In the genomic region with DNA sequence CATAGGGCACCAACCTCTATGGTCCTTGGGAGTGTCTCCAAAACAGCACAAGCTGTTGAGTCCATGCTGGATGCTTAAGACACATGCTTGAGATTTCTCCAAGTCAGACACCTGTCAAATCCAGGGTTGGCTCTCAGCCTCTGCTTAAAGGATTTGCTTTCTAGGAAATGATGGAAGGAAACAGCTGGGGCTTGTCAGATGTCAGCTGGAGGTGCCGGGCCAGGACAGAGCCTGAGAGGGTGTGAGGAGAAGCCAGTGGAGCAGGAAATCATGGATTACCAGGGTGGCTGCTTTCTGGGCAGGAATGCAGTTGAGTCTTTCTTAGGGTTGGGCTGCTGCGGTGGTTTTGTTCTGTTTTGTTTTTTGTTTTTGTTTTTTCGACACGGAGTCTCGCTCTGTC, we compare ENCODE assay signal across 19 cellular contexts.
"Had no signal": no experiment of that assay in that cellular context is flagged by ENCODE, and none has a peak within 500 bp of the region (broad histone marks: within the 10 kb centered on the region; RNA-seq: fewer than 3 reads in every experiment).

No MANE protein-coding gene starts in this region.

- H3K9me3 Mint-ChIP-seq: activated naive CD8-positive, alpha-beta T cell treated with anti-CD3 and anti-CD28 coated beads, Interleukin-2, amount 10 ng/mL, durations not matched to agents 7 days and 5 days; activated T-cell treated with anti-CD3 and anti-CD28 coated beads, Interleukin-2, amount 50 U/mL, for 4 hours; dendritic cell treated with granulocyte-macrophage colony-stimulating factor and Interleukin-4, amounts not matched to agents 40 ng/mL and 50 ng/mL, for 4 days; effector memory CD8-positive, alpha-beta T cell; immature natural killer cell; type B pancreatic cell had no signal

- H3K9me3 ChIP-seq: ovary, suprapubic skin had no signal

- H3K27ac ChIP-seq: ovary, suprapubic skin had no signal

- H3K36me3 ChIP-seq: ovary, suprapubic skin had no signal

- H3K36me3 Mint-ChIP-seq: activated CD8-positive, alpha-beta memory T cell treated with anti-CD3 and anti-CD28 coated beads, Interleukin-2, amount 10 ng/mL, durations not matched to agents 7 days and 5 days; activated naive CD8-positive, alpha-beta T cell treated with anti-CD3 and anti-CD28 coated beads, Interleukin-2, amount 10 ng/mL, durations not matched to agents 7 days and 5 days; type B pancreatic cell had no signal

- H3K4me3 Mint-ChIP-seq: activated CD8-positive, alpha-beta memory T cell treated with anti-CD3 and anti-CD28 coated beads, Interleukin-2, amount 10 ng/mL, durations not matched to agents 7 days and 5 days; activated naive CD8-positive, alpha-beta T cell treated with anti-CD3 and anti-CD28 coated beads, Interleukin-2, amount 10 ng/mL, durations not matched to agents 7 days and 5 days; activated T-cell treated with anti-CD3 and anti-CD28 coated beads, Interleukin-2, amount 50 U/mL, for 4 hours; dendritic cell treated with granulocyte-macrophage colony-stimulating factor and Interleukin-4, amounts not matched to agents 40 ng/mL and 50 ng/mL, for 4 days; effector memory CD8-positive, alpha-beta T cell; immature natural killer cell; neural crest cell; type B pancreatic cell had no signal

- H3K4me3 ChIP-seq: ovary, suprapubic skin had no signal

- DNase-seq: activated CD4-positive, alpha-beta T cell treated with anti-CD3 and anti-CD28 coated beads for 1 hour; activated CD4-positive, alpha-beta T cell treated with anti-CD3 and anti-CD28 coated beads, Interleukin-2, amount 50 U/mL, for 48 hours; activated CD8-positive, alpha-beta memory T cell treated with anti-CD3 and anti-CD28 coated beads, Interleukin-2, amount 10 ng/mL, durations not matched to agents 7 days and 5 days; activated effector memory CD4-positive, alpha-beta T cell treated with anti-CD3 and anti-CD28 coated beads, Interleukin-2, amount 50 U/mL, for 16 hours; activated naive CD8-positive, alpha-beta T cell treated with anti-CD3 and anti-CD28 coated beads, Interleukin-2, amount 10 ng/mL, durations not matched to agents 7 days and 5 days; activated T-cell treated with anti-CD3 and anti-CD28 coated beads, Interleukin-2, amount 50 U/mL, for 4 hours; anterior cingulate cortex; cerebellar nuclear complex; effector memory CD8-positive, alpha-beta T cell; immature natural killer cell; left colon; ovary; stimulated activated CD4-positive, alpha-beta T cell treated with anti-CD3 and anti-CD28 coated beads, Interleukin-2, amount 100 ng/mL, for 24 hours; stimulated activated naive CD8-positive, alpha-beta T cell treated with anti-CD3 and anti-CD28 coated beads, Interleukin-15, Interleukin-2, amounts not matched to agents 100 U/mL and 50 U/mL, for 24 hours; T-helper 9 cell had no signal

- H3K4me1 Mint-ChIP-seq: neural crest cell had no signal

- H3K4me1 ChIP-seq: suprapubic skin had no signal

- H3K27me3 ChIP-seq: ovary, suprapubic skin had no signal

- H3K27ac Mint-ChIP-seq: activated CD8-positive, alpha-beta memory T cell treated with anti-CD3 and anti-CD28 coated beads, Interleukin-2, amount 10 ng/mL, durations not matched to agents 7 days and 5 days; activated naive CD8-positive, alpha-beta T cell treated with anti-CD3 and anti-CD28 coated beads, Interleukin-2, amount 10 ng/mL, durations not matched to agents 7 days and 5 days; dendritic cell treated with granulocyte-macrophage colony-stimulating factor and Interleukin-4, amounts not matched to agents 40 ng/mL and 50 ng/mL, for 4 days; effector memory CD8-positive, alpha-beta T cell; type B pancreatic cell had no signal

- ATAC-seq: activated CD8-positive, alpha-beta memory T cell treated with anti-CD3 and anti-CD28 coated beads, Interleukin-2, amount 10 ng/mL, durations not matched to agents 7 days and 5 days; activated T-cell treated with anti-CD3 and anti-CD28 coated beads, Interleukin-2, amount 50 U/mL, for 4 hours; effector memory CD8-positive, alpha-beta T cell; left colon; stimulated activated naive CD8-positive, alpha-beta T cell treated with anti-CD3 and anti-CD28 coated beads, Interleukin-15, Interleukin-2, amounts not matched to agents 100 U/mL and 50 U/mL, for 24 hours had no signal
